In the genomic region with DNA sequence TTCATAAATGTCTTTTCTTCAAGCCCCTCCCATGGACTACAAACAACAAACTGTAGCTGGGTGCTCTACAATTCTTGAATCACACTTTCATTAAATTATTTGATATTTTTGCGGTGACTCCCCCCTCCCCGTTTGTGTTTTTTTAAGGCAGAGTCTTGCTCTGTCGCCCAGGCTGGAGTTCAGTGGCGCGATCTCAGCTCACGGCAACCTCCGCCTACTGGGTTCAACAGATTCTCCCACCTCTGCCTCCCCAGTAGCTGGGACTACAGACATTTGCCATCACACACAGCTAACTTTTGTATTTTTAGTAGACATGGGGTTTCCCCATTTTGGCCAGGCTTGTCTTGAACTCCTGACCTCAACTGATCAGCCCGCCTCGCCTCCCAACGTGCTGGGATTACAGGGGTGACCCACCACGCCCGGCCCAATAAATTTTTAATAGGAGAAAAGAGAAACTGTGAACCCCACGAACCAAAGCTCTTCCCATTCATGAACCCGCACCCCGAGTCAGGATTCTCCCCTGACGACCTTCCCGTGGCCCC, we compare ENCODE assay signal across 8 cellular contexts.
DNase-seq lines count a peak whose midpoint lies in the region; ATAC-seq and TF ChIP-seq lines count a peak whose summit lies in the region.

No MANE protein-coding gene starts in this region.

- H3K36me3 Mint-ChIP-seq in nephron progenitor cell (ENCODE audit: low read depth), result peaks cover 72% of the 10 kb centered on the region

- no peak for TF ChIP-seq CTCF in coronary artery (IDR thresholded peaks at IDR 0.05)
- no peak for TF ChIP-seq CTCF in nephron progenitor cell (IDR thresholded peaks at IDR 0.05)

- H3K27ac Mint-ChIP-seq in nephron progenitor cell, result peak overlapping the region; percentile 99

- no peak for ATAC-seq in HG03280 (IDR thresholded peaks at IDR 0.05; ENCODE audit: unreplicated experiment)

- H3K4me3 Mint-ChIP-seq in nephron progenitor cell, result peak overlapping the region; percentile 94

- H3K27me3 Mint-ChIP-seq in nephron progenitor cell (ENCODE audit: low read depth, poor library complexity), result peaks cover 4% of the 10 kb centered on the region

- peak overlapping the region; percentile 94 to 99 for H3K27ac ChIP-seq in coronary artery

- peak overlapping the region; percentile 92 for H3K4me3 ChIP-seq in coronary artery

- DNase-seq in CD1c-positive myeloid dendritic cell (ENCODE audit: extremely low spot score), result peak; percentile 3
- peak; percentile 50 for DNase-seq in NAMALWA (ENCODE audit: low spot score)
- no peak for DNase-seq in coronary artery (ENCODE audit: low spot score)
- no peak for DNase-seq in nephron progenitor cell
- DNase-seq in NCI-H1092 treated with DMSO at 0.1 percent for 48 hours (lab: John Stamatoyannopoulos, UW), result no peak
- no peak for DNase-seq in NCI-H446 treated with DMSO at 0.1 percent for 48 hours (lab: John Stamatoyannopoulos, UW)
- DNase-seq in 8988T, result no peak

- no peaks in the 10 kb centered on the region for H3K4me1 Mint-ChIP-seq in nephron progenitor cell

- H3K9me3 Mint-ChIP-seq in nephron progenitor cell, result peaks cover 98% of the 10 kb centered on the region

Comparison
In these comparisons a context has a peak if more than half of its experiments do, and no peak if none do; other contexts are left out.
1. DNase-seq: peak in CD1c-positive myeloid dendritic cell (single experiment) and NAMALWA (single experiment); none in coronary artery (single experiment), nephron progenitor cell (single experiment), NCI-H1092 treated with DMSO at 0.1 percent for 48 hours (single experiment), NCI-H446 treated with DMSO at 0.1 percent for 48 hours (single experiment) and 8988T (single experiment).